ENCODE assay signal across 8 cellular contexts in genomic region chr1:1434812-1435093, GRCh38. TPM values are rescaled to one million over a fixed set of nuclear protein-coding genes. Genes with fewer than 3 reads are reported as not detected.
DNase-seq lines count a peak whose midpoint lies in the region; ATAC-seq, FAIRE-seq and TF ChIP-seq lines count a peak whose summit lies in the region.

No MANE protein-coding gene starts in this region.

- H3K4me1 ChIP-seq in GM23338 (ENCODE audit: insufficient read depth) (peaks cover 39% of the 10 kb centered on the region), kidney (ENCODE audit: control insufficient read depth in 1 of 2, insufficient read depth in 1 of 2, low read depth in 1 of 2, low read length in 2 of 2) (peaks cover 12 to 46% of the 10 kb centered on the region in 2 donors)

- ATAC-seq in GM23338 (no peak), HG03342 (IDR thresholded peaks at IDR 0.05; ENCODE audit: unreplicated experiment) (no peak), esophagus mucosa (no peak)
- ATAC-seq in activated T-helper 17 cell treated with anti-CD3 and anti-CD28 coated beads, Interleukin-2, amount 50 U/mL, for 72 hours (replicated peaks): no peak
- no peak for ATAC-seq in stimulated activated memory B cell treated with anti-CD40 and anti-IgM and Interleukin-4, amounts not matched to agents 10 μg/mL and 1 μg/mL and 100 μg/mL, for 72 hours

- H3K4me2 ChIP-seq in GM23338: peak overlapping the region; percentile 88

- peak overlapping the region; percentile 92 for H3K27ac Mint-ChIP-seq in GM23338
- H3K27ac Mint-ChIP-seq in activated T-helper 17 cell treated with anti-CD3 and anti-CD28 coated beads, Interleukin-2, amount 50 U/mL, for 72 hours: no peak overlapping the region
- H3K27ac Mint-ChIP-seq in stimulated activated memory B cell treated with anti-CD40 and anti-IgM and Interleukin-4, amounts not matched to agents 10 μg/mL and 1 μg/mL and 100 μg/mL, for 72 hours: no peak overlapping the region

- TF ChIP-seq CTCF in GM23338 (conservative IDR thresholded peaks at IDR 0.05; ENCODE audit: low read depth in 2 of 2): no peak
- TF ChIP-seq CTCF in kidney (IDR thresholded peaks at IDR 0.05; ENCODE audit: borderline replicate concordance, extremely low read depth, insufficient read depth): no peak

- DNase-seq in GM23338 (ENCODE audit: low spot score) (no peak), kidney (no peak), pons (ENCODE audit: low spot score) (no peak)
- no peak for DNase-seq in activated CD4-positive, CD25-positive, alpha-beta regulatory T cell treated with anti-CD3 and anti-CD28 coated beads, Interleukin-2, amount 50 U/mL, for 72 hours

- H3K27me3 Mint-ChIP-seq in GM23338 (ENCODE audit: insufficient read depth, low read depth, poor library complexity): peaks cover 17% of the 10 kb centered on the region
- peaks cover 3% of the 10 kb centered on the region for H3K27me3 Mint-ChIP-seq in activated T-helper 17 cell treated with anti-CD3 and anti-CD28 coated beads, Interleukin-2, amount 50 U/mL, for 72 hours
- H3K27me3 Mint-ChIP-seq in stimulated activated memory B cell treated with anti-CD40 and anti-IgM and Interleukin-4, amounts not matched to agents 10 μg/mL and 1 μg/mL and 100 μg/mL, for 72 hours: peaks cover 80% of the 10 kb centered on the region

- H3K9me2 ChIP-seq in GM23338 (ENCODE audit: insufficient read depth): no peaks in the 10 kb centered on the region

- no peaks in the 10 kb centered on the region for H3K9me3 ChIP-seq in kidney (ENCODE audit: control insufficient read depth in 1 of 2, low read length in 2 of 2)

- no peak for FAIRE-seq in kidney (lab: Jason Lieb, UNC)

- no peak overlapping the region for H3K9ac ChIP-seq in kidney (ENCODE audit: low read length in 2 of 2)

- peak overlapping the region; percentile 72 for H3K4me3 Mint-ChIP-seq in GM23338
- peak overlapping the region; percentile 55 for H3K4me3 Mint-ChIP-seq in activated T-helper 17 cell treated with anti-CD3 and anti-CD28 coated beads, Interleukin-2, amount 50 U/mL, for 72 hours
- H3K4me3 Mint-ChIP-seq in stimulated activated memory B cell treated with anti-CD40 and anti-IgM and Interleukin-4, amounts not matched to agents 10 μg/mL and 1 μg/mL and 100 μg/mL, for 72 hours: peak overlapping the region; percentile 62

- H4K20me1 ChIP-seq in GM23338 (replicated peaks; ENCODE audit: insufficient read depth): no peaks in the 10 kb centered on the region

- H3K27ac ChIP-seq in GM23338 (ENCODE audit: low read depth) (peak overlapping the region; percentile 63; the same call in 1 of the 2 replicates), kidney (ENCODE audit: low read depth in 2 of 2, low read length in 2 of 2) (peak overlapping the region; percentile 86 to 91)

- H3K79me2 ChIP-seq in GM23338 (replicated peaks; ENCODE audit: insufficient read depth): 0 out of 2 replicates have a peak, but pooled peaks cover 2% of the 10 kb centered on the region

- peaks cover 22% of the 10 kb centered on the region for H3F3A ChIP-seq in GM23338 (replicated peaks; ENCODE audit: low read depth)

- H3K4me1 Mint-ChIP-seq in GM23338: peaks cover 36% of the 10 kb centered on the region
- H3K4me1 Mint-ChIP-seq in activated T-helper 17 cell treated with anti-CD3 and anti-CD28 coated beads, Interleukin-2, amount 50 U/mL, for 72 hours: no peaks in the 10 kb centered on the region
- H3K4me1 Mint-ChIP-seq in stimulated activated memory B cell treated with anti-CD40 and anti-IgM and Interleukin-4, amounts not matched to agents 10 μg/mL and 1 μg/mL and 100 μg/mL, for 72 hours: peaks cover 20% of the 10 kb centered on the region

- peaks cover 4% of the 10 kb centered on the region; the same call in 1 of the 3 replicates for H3K9me3 Mint-ChIP-seq in GM23338
- H3K9me3 Mint-ChIP-seq in activated T-helper 17 cell treated with anti-CD3 and anti-CD28 coated beads, Interleukin-2, amount 50 U/mL, for 72 hours: no peaks in the 10 kb centered on the region
- H3K9me3 Mint-ChIP-seq in stimulated activated memory B cell treated with anti-CD40 and anti-IgM and Interleukin-4, amounts not matched to agents 10 μg/mL and 1 μg/mL and 100 μg/mL, for 72 hours: no peaks in the 10 kb centered on the region

- H2AFZ ChIP-seq in GM23338: no peak overlapping the region

- H3K4me3 ChIP-seq in GM23338: peak overlapping the region; percentile 68; the same call in 1 of the 2 replicates
- peak overlapping the region in 1 of 2 donors; percentile 48 for H3K4me3 ChIP-seq in kidney (ENCODE audit: low read length in 2 of 2)

- intact Hi-C loops in kidney (cut with DNase I): no loop called here

- H3K36me3 ChIP-seq in GM23338 (ENCODE audit: insufficient read depth) (no peaks in the 10 kb centered on the region), kidney (ENCODE audit: control insufficient read depth in 1 of 2, insufficient read depth in 2 of 2, low read length in 2 of 2) (no peaks in the 10 kb centered on the region)

- no peaks in the 10 kb centered on the region for H3K27me3 ChIP-seq in GM23338 (ENCODE audit: insufficient read depth)

- no peaks in the 10 kb centered on the region for H3K36me3 Mint-ChIP-seq in GM23338 (ENCODE audit: low read depth)
- H3K36me3 Mint-ChIP-seq in activated T-helper 17 cell treated with anti-CD3 and anti-CD28 coated beads, Interleukin-2, amount 50 U/mL, for 72 hours (ENCODE audit: low read depth): no peaks in the 10 kb centered on the region
- H3K36me3 Mint-ChIP-seq in stimulated activated memory B cell treated with anti-CD40 and anti-IgM and Interleukin-4, amounts not matched to agents 10 μg/mL and 1 μg/mL and 100 μg/mL, for 72 hours: no peaks in the 10 kb centered on the region

TF ChIP-seq in GM23338, 12 proteins besides CTCF, POLR2A, EP300 and RAD21 (continues in another document):
- no peak for TF ChIP-seq STAT1 (IDR thresholded peaks at IDR 0.05; ENCODE audit: unreplicated experiment)
- TF ChIP-seq JUNB (IDR thresholded peaks at IDR 0.05; ENCODE audit: unreplicated experiment): no peak
- no peak for TF ChIP-seq NANOG (IDR thresholded peaks at IDR 0.05; ENCODE audit: borderline replicate concordance)
- TF ChIP-seq ETS1 (IDR thresholded peaks at IDR 0.05): no peak
- no peak for TF ChIP-seq EZH2phosphoT487 (IDR thresholded peaks at IDR 0.05; ENCODE audit: unreplicated experiment)
- TF ChIP-seq CREB1 (CRISPR knock-in tag; IDR thresholded peaks at IDR 0.05; ENCODE audit: low read depth): no peak

RNA-seq across cellular contexts. Expression of gene VWA1, which starts 0.7 kb away (rescaled TPM):
- 21.9 and 31.5 TPM in 2 replicates for total RNA-seq in GM23338 (2014; rRNA removed; shearing (Covaris generic))
- polyA plus RNA-seq in GM23338 (2016; fragmentation: Nextera tagmentation; extraction: Ambion mirVana) (7.2 and 7.9 TPM in 2 replicates), kidney (ENCODE audit: insufficient read depth, low read depth, low replicate concordance) (103 TPM)
- 1 to 10 TPM in 1 of 2 donors, under 1 TPM in 1; 0.84 to 6.2 TPM for total RNA-seq in activated T-helper 17 cell treated with anti-CD3 and anti-CD28 coated beads, Interleukin-2, amount 50 U/mL, for 72 hours
- total RNA-seq in kidney (116 TPM), esophagus mucosa (29.4 TPM)

RNA-seq across cellular contexts. Expression of gene ANKRD65, which starts 13.7 kb away (rescaled TPM):
- 1.7 and 1.8 TPM in 2 replicates for total RNA-seq in GM23338 (2014; rRNA removed; shearing (Covaris generic))
- 1.6 and 2.6 TPM in 2 replicates for polyA plus RNA-seq in GM23338 (2016; fragmentation: Nextera tagmentation; extraction: Ambion mirVana)
- not detected for total RNA-seq in activated T-helper 17 cell treated with anti-CD3 and anti-CD28 coated beads, Interleukin-2, amount 50 U/mL, for 72 hours
- 5.2 TPM for total RNA-seq in kidney
- 7.1 TPM for polyA plus RNA-seq in kidney (ENCODE audit: insufficient read depth, low read depth, low replicate concordance)
- total RNA-seq in esophagus mucosa: 11.9 TPM

RNA-seq across cellular contexts. Expression of gene ATAD3C, which starts 14.7 kb away (rescaled TPM):
- total RNA-seq in GM23338 (2014; rRNA removed; shearing (Covaris generic)): 0.45 and 1.2 TPM in 2 replicates
- polyA plus RNA-seq in GM23338 (2016; fragmentation: Nextera tagmentation; extraction: Ambion mirVana) (1.1 and 1.3 TPM in 2 replicates), kidney (ENCODE audit: insufficient read depth, low read depth, low replicate concordance) (14.3 TPM)
- total RNA-seq in activated T-helper 17 cell treated with anti-CD3 and anti-CD28 coated beads, Interleukin-2, amount 50 U/mL, for 72 hours: 1 to 10 TPM; 1.4 to 2.1 TPM
- total RNA-seq in kidney (10.0 TPM), esophagus mucosa (2.1 TPM)

RNA-seq across cellular contexts. Expression of gene MRPL20, which starts 27.7 kb away (rescaled TPM):
- total RNA-seq in GM23338 (2014; rRNA removed; shearing (Covaris generic)): 158 and 173 TPM in 2 replicates
- polyA plus RNA-seq in GM23338 (2016; fragmentation: Nextera tagmentation; extraction: Ambion mirVana) (319 and 344 TPM in 2 replicates), kidney (ENCODE audit: insufficient read depth, low read depth, low replicate concordance) (221 TPM)
- 100 to 1,000 TPM in 1 of 2 donors, 10 to 100 TPM in 1; 57.7 to 147 TPM for total RNA-seq in activated T-helper 17 cell treated with anti-CD3 and anti-CD28 coated beads, Interleukin-2, amount 50 U/mL, for 72 hours
- total RNA-seq in kidney (103 TPM), esophagus mucosa (89.2 TPM)

RNA-seq across cellular contexts. Expression of gene CCNL2, which starts 35.6 kb away (rescaled TPM):
- total RNA-seq in GM23338 (2014; rRNA removed; shearing (Covaris generic)): 146 and 147 TPM in 2 replicates
- polyA plus RNA-seq in GM23338 (2016; fragmentation: Nextera tagmentation; extraction: Ambion mirVana): 99.4 and 115 TPM in 2 replicates
- total RNA-seq in activated T-helper 17 cell treated with anti-CD3 and anti-CD28 coated beads, Interleukin-2, amount 50 U/mL, for 72 hours: 100 to 1,000 TPM; 103 to 107 TPM
- 199 TPM for total RNA-seq in kidney
- 72.0 TPM for polyA plus RNA-seq in kidney (ENCODE audit: insufficient read depth, low read depth, low replicate concordance)
- 58.3 TPM for total RNA-seq in esophagus mucosa
